ENCODE assay signal across 1 cellular context in the genomic region with DNA sequence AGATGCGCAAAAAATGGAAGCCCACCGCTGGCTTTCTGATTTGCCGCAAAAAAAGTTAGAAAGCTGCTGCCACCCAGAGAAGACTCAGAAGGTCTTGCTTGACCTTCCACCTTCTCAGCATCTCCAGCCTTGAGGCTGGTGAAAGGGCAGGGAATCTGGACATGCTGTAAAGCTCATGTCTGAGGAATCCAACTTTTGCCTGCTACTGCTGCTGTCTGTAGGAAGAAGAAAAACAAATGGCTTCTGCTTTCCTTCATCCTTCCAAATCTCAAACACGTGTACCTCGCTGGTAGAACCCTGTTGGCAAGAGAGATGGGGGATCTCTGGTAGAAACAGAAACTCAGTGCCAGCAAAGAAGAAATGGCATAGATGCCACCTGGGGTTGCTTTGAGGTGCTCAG.
TF ChIP-seq lines count a peak whose summit lies in the region.

No MANE protein-coding gene starts in this region.

TF ChIP-seq in HepG2, 621 proteins besides CTCF, POLR2A, EP300 and RAD21:
- TF ChIP-seq TBL1XR1 (IDR thresholded peaks at IDR 0.05; ENCODE audit: borderline replicate concordance, low read length, partially characterized antibody), result no peak
- no peak for TF ChIP-seq ZNF780A (CRISPR knock-in tag; IDR thresholded peaks at IDR 0.05)
- no peak for TF ChIP-seq NR2F2 (IDR thresholded peaks at IDR 0.05; ENCODE audit: borderline replicate concordance, low read depth)
- TF ChIP-seq, protein P1, sequence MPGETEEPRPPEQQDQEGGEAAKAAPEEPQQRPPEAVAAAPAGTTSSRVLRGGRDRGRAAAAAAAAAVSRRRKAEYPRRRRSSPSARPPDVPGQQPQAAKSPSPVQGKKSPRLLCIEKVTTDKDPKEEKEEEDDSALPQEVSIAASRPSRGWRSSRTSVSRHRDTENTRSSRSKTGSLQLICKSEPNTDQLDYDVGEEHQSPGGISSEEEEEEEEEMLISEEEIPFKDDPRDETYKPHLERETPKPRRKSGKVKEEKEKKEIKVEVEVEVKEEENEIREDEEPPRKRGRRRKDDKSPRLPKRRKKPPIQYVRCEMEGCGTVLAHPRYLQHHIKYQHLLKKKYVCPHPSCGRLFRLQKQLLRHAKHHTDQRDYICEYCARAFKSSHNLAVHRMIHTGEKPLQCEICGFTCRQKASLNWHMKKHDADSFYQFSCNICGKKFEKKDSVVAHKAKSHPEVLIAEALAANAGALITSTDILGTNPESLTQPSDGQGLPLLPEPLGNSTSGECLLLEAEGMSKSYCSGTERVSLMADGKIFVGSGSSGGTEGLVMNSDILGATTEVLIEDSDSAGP (CRISPR knock-in tag; IDR thresholded peaks at IDR 0.05; ENCODE audit: borderline replicate concordance), result no peak
- TF ChIP-seq ZNF136 (CRISPR knock-in tag; IDR thresholded peaks at IDR 0.05; ENCODE audit: low read depth), result no peak
- no peak for TF ChIP-seq FOXM1 (CRISPR knock-in tag; IDR thresholded peaks at IDR 0.05)
- TF ChIP-seq, protein P2, sequence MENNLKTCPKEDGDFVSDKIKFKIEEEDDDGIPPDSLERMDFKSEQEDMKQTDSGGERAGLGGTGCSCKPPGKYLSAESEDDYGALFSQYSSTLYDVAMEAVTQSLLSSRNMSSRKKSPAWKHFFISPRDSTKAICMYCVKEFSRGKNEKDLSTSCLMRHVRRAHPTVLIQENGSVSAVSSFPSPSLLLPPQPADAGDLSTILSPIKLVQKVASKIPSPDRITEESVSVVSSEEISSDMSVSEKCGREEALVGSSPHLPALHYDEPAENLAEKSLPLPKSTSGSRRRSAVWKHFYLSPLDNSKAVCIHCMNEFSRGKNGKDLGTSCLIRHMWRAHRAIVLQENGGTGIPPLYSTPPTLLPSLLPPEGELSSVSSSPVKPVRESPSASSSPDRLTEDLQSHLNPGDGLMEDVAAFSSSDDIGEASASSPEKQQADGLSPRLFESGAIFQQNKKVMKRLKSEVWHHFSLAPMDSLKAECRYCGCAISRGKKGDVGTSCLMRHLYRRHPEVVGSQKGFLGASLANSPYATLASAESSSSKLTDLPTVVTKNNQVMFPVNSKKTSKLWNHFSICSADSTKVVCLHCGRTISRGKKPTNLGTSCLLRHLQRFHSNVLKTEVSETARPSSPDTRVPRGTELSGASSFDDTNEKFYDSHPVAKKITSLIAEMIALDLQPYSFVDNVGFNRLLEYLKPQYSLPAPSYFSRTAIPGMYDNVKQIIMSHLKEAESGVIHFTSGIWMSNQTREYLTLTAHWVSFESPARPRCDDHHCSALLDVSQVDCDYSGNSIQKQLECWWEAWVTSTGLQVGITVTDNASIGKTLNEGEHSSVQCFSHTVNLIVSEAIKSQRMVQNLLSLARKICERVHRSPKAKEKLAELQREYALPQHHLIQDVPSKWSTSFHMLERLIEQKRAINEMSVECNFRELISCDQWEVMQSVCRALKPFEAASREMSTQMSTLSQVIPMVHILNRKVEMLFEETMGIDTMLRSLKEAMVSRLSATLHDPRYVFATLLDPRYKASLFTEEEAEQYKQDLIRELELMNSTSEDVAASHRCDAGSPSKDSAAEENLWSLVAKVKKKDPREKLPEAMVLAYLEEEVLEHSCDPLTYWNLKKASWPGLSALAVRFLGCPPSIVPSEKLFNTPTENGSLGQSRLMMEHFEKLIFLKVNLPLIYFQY (CRISPR knock-in tag; IDR thresholded peaks at IDR 0.05; ENCODE audit: borderline replicate concordance), result no peak
- TF ChIP-seq ZBTB7B (CRISPR knock-in tag; IDR thresholded peaks at IDR 0.05), result no peak
